10 cellular contexts compared by ENCODE assay signal in genomic region chr19:46404884-46405658, GRCh38. TPM values are rescaled to one million over a fixed set of nuclear protein-coding genes. Genes with fewer than 3 reads are reported as not detected.
DNase-seq lines count a peak whose midpoint lies in the region; ATAC-seq and TF ChIP-seq lines count a peak whose summit lies in the region.
"Had no signal": no experiment of that assay in that cellular context is flagged by ENCODE, and none has a peak within 500 bp of the region (broad histone marks: within the 10 kb centered on the region; RNA-seq: fewer than 3 reads in every experiment).

No MANE protein-coding gene starts in this region.

- TF ChIP-seq CTCF in AG09309 (IDR thresholded peaks at IDR 0.05; ENCODE audit: control insufficient read depth, insufficient read depth, low read depth, low read length, missing control alignments) (peak; percentile 7), IMR-90 (conservative IDR thresholded peaks at IDR 0.05; ENCODE audit: low read depth, low read length) (no peak), esophagus squamous epithelium (IDR thresholded peaks at IDR 0.05) (no peak), nephron (IDR thresholded peaks at IDR 0.05; ENCODE audit: unreplicated experiment in 3 of 3) (peak; percentile 39 to 43 (median 42))

- H4K8ac ChIP-seq in IMR-90 (ENCODE audit: low read depth in 2 of 2, low read length in 2 of 2): peak overlapping the region; percentile 75 to 84; a peak in 2 of 4 replicates

- WGBS in IMR-90 (ENCODE audit: extremely low coverage in 2 of 2, insufficient read length in 1 of 2), 2 experiments: 72% methylated on average over 16 of the region's 44 CpGs; no CpG with 5 or more reads in 1 of the 2 experiments
- 39 to 50% methylated on average over 32 to 34 of the region's 44 CpGs for WGBS in esophagus squamous epithelium, 2 donors

- no peak overlapping the region for H3K14ac ChIP-seq in IMR-90 (replicated peaks; ENCODE audit: low read depth, low read length)

- H3K9ac ChIP-seq in IMR-90 (ENCODE audit: low read depth, low read length): no peak overlapping the region

- H3K27ac ChIP-seq in IMR-90 (ENCODE audit: insufficient read depth, low read length): no peak overlapping the region
- peak overlapping the region in 3 of 4 donors; percentile 2 to 52 (median 50) for H3K27ac ChIP-seq in esophagus squamous epithelium

- no peak overlapping the region for H3K56ac ChIP-seq in IMR-90 (ENCODE audit: extremely low read depth, insufficient read depth, low read length)

- no peak overlapping the region for H2AK9ac ChIP-seq in IMR-90 (replicated peaks; ENCODE audit: low read depth, low read length, poor library complexity)

- H3K27me3 Mint-ChIP-seq in nephron (ENCODE audit: low read depth): no peaks in the 10 kb centered on the region

- no peak overlapping the region for H3K18ac ChIP-seq in IMR-90 (ENCODE audit: low read depth, low read length)

- H3K4me3 Mint-ChIP-seq in nephron: peak overlapping the region; percentile 85 to 90 (median 88)

- no TSS peak for BruUV-seq in IMR-90 (replicated peaks; lab: Mats Ljungman, UMichigan)

- POLR2A ChIA-PET in IMR-90 (lab: Charles Lee; ENCODE audit: unreplicated experiment): no interaction called here

- H4K20me1 ChIP-seq in IMR-90 (ENCODE audit: insufficient read depth, low read length): no peaks in the 10 kb centered on the region; the same call in 1 of the 2 replicates

- no peak overlapping the region; the same call in 1 of the 2 replicates for H4K5ac ChIP-seq in IMR-90 (ENCODE audit: low read depth, low read length)

- in situ Hi-C loops in IMR-90 (cut with MboI; ENCODE audit: low sequenced_read_pairs): loop anchor here (5.0 kb wide), 1 partner anchor 82 kb away; no protein-coding TSS in a partner anchor

- no peak for TF ChIP-seq RAD21 in IMR-90 (IDR thresholded peaks at IDR 0.05; ENCODE audit: low read length)

- H2BK15ac ChIP-seq in IMR-90 (ENCODE audit: low read depth, low read length): no peak overlapping the region

- H3K9me3 Mint-ChIP-seq in nephron: no peaks in the 10 kb centered on the region
- H3K9me3 Mint-ChIP-seq: activated T-cell treated with anti-CD3 and anti-CD28 coated beads, Interleukin-2, amount 50 U/mL, for 4 hours had no signal

- dilution Hi-C loops in IMR-90 (cut with HindIII; ENCODE audit: low sequenced_read_pairs, unreplicated experiment): no loop called here

- no peaks in the 10 kb centered on the region for H3K9me3 ChIP-seq in IMR-90 (ENCODE audit: control insufficient read depth, insufficient read depth, low read length)
- no peaks in the 10 kb centered on the region for H3K9me3 ChIP-seq in esophagus squamous epithelium

- CTCF ChIA-PET in IMR-90 (lab: Yijun Ruan, JAX): no interaction called here

- H2AFZ ChIP-seq in IMR-90 (replicated peaks; ENCODE audit: low read length, poor library complexity): peak overlapping the region; percentile 87

- no peak overlapping the region for H2BK20ac ChIP-seq in IMR-90 (ENCODE audit: low read depth, low read length)

- no peak overlapping the region for H4K91ac ChIP-seq in IMR-90 (ENCODE audit: insufficient read depth, low read depth, low read length)

- DNase-seq in AG09309 (ENCODE audit: low read depth): no peak
- DNase-seq in IMR-90: no peak
- no peak for DNase-seq in esophagus squamous epithelium (lab: John Stamatoyannopoulos, UW)
- no peak for DNase-seq in C1 segment of cervical spinal cord (lab: John Stamatoyannopoulos, UW)
- DNase-seq in NCI-H69 (lab: John Stamatoyannopoulos, UW): no peak
- DNase-seq in NCI-H446 treated with DMSO at 0.1 percent for 48 hours (lab: John Stamatoyannopoulos, UW): no peak
- DNase-seq: activated T-cell treated with anti-CD3 and anti-CD28 coated beads, Interleukin-2, amount 50 U/mL, for 4 hours had no signal

- H3K4ac ChIP-seq in IMR-90 (ENCODE audit: low read depth, low read length): no peak overlapping the region

- peak overlapping the region; percentile 93 to 96 (median 96) for H3K27ac Mint-ChIP-seq in nephron

- no peak for TF ChIP-seq POLR2A in IMR-90 (IDR thresholded peaks at IDR 0.05; ENCODE audit: low read depth, low read length)
- TF ChIP-seq POLR2A in esophagus squamous epithelium (IDR thresholded peaks at IDR 0.05): no peak

- peaks cover 62% of the 10 kb centered on the region for H3K4me1 Mint-ChIP-seq in nephron

- peaks cover 2% of the 10 kb centered on the region; the same call in 1 of the 2 replicates for H3K36me3 ChIP-seq in IMR-90 (ENCODE audit: control insufficient read depth, insufficient read depth, low read length)
- H3K36me3 ChIP-seq in esophagus squamous epithelium: no peaks in the 10 kb centered on the region

- no peak overlapping the region for H2BK5ac ChIP-seq in IMR-90 (ENCODE audit: low read depth, low read length, poor library complexity, severe bottlenecking)

- H3K4me1 ChIP-seq in IMR-90 (ENCODE audit: control insufficient read depth, insufficient read depth, low read length) (peaks cover 14% of the 10 kb centered on the region), esophagus squamous epithelium (peaks cover 3 to 46% (median 7%) of the 10 kb centered on the region in 3 donors)

- no peak overlapping the region for H3K4me3 ChIP-seq in AG09309 (ENCODE audit: control insufficient read depth, low read depth, low read length)
- H3K4me3 ChIP-seq in IMR-90 (ENCODE audit: insufficient read depth, low read depth, low read length): no peak overlapping the region
- H3K4me3 ChIP-seq in esophagus squamous epithelium: peak overlapping the region in 3 of 4 donors; percentile 23 to 42 (median 39)

- no peak overlapping the region for H2AK5ac ChIP-seq in IMR-90 (ENCODE audit: low read depth, low read length)

- H3K9me1 ChIP-seq in IMR-90 (ENCODE audit: insufficient read depth, low read length): peaks cover 3% of the 10 kb centered on the region; the same call in 1 of the 2 replicates

- H3K4me2 ChIP-seq in IMR-90 (ENCODE audit: low read depth, low read length): no peak overlapping the region

- H3K23ac ChIP-seq in IMR-90 (ENCODE audit: low read depth, low read length): no peak overlapping the region

- H3K27me3 ChIP-seq in IMR-90 (ENCODE audit: control insufficient read depth, insufficient read depth, low read length) (peaks cover 4% of the 10 kb centered on the region; the same call in 1 of the 2 replicates), esophagus squamous epithelium (peaks cover 0 to 98% (median 4%) of the 10 kb centered on the region in 4 donors)

- peaks cover 5% of the 10 kb centered on the region for H3K36me3 Mint-ChIP-seq in nephron (ENCODE audit: low read depth)

- peaks cover under 1 to 4% of the 10 kb centered on the region in 2 experiments; a peak in 1 of 4 replicates for H3K79me1 ChIP-seq in IMR-90 (ENCODE audit: low read depth in 1 of 2, low read length in 2 of 2)

- intact Hi-C loops in IMR-90 (cut with micrococcal nuclease) (no loop called here), esophagus squamous epithelium (cut with DNase I) (loop anchor here (5.0 kb wide), 1 partner anchor 82 kb away; no protein-coding TSS in a partner anchor)

- H2BK120ac ChIP-seq in IMR-90 (ENCODE audit: low read depth, low read length): no peak overlapping the region

- ATAC-seq in IMR-90 (ENCODE audit: low read depth): no peak
- no peak for ATAC-seq in GM21515 (IDR thresholded peaks at IDR 0.05; ENCODE audit: unreplicated experiment)

TF ChIP-seq in IMR-90, 13 proteins besides CTCF, POLR2A, EP300 and RAD21:
- no peak for TF ChIP-seq NFE2L2 (IDR thresholded peaks at IDR 0.05; ENCODE audit: low read depth, low read length)
- TF ChIP-seq CHD1 (IDR thresholded peaks at IDR 0.05; ENCODE audit: low read depth, low read length): no peak

RNA-seq across cellular contexts. Expression of gene CCDC8, which starts 8.3 kb away (rescaled TPM):
- total RNA-seq in IMR-90 (2012; rRNA removed) (10.2 and 10.3 TPM in 2 replicates), esophagus squamous epithelium (1 to 10 TPM in 1 of 4 donors, under 1 TPM in 3; 0.53 to 1.7 (median 0.62) TPM)
- 8.9 and 9.3 TPM in 2 replicates for polyA plus RNA-seq in IMR-90 (2012; rRNA removed)
- polyA plus RNA-seq in IMR-90 (2012; cell fraction: cytosol; rRNA removed): 5.5 and 8.8 TPM in 2 replicates
- polyA plus RNA-seq in IMR-90 (2012; cell fraction: nucleus; rRNA removed; ENCODE audit: low replicate concordance): 3.7 and 4.1 TPM in 2 replicates

RNA-seq across cellular contexts. Expression of gene PNMA8C, which starts 23.7 kb away (rescaled TPM):
- total RNA-seq in IMR-90 (2012; rRNA removed): under 0.01 and 0.18 TPM in 2 replicates
- polyA plus RNA-seq in IMR-90 (2012; rRNA removed): 0.09 TPM in 1 of 2 replicates, not detected in the other
- polyA plus RNA-seq in IMR-90 (2012; cell fraction: cytosol; rRNA removed): 0.03 TPM in 1 of 2 replicates, not detected in the other
- 0.03 and 0.13 TPM in 2 replicates for polyA plus RNA-seq in IMR-90 (2012; cell fraction: nucleus; rRNA removed; ENCODE audit: low replicate concordance)
- total RNA-seq in esophagus squamous epithelium: not detected
- total RNA-seq: activated T-cell treated with anti-CD3 and anti-CD28 coated beads, Interleukin-2, amount 50 U/mL, for 4 hours; lung microvascular endothelial cell had no signal

RNA-seq across cellular contexts. Expression of gene PPP5C, which starts 58.2 kb away (rescaled TPM):
- total RNA-seq in IMR-90 (2012; rRNA removed) (68.9 and 80.5 TPM in 2 replicates), esophagus squamous epithelium (10 to 100 TPM; 33.8 to 51.3 (median 43.2) TPM)
- 128 and 133 TPM in 2 replicates for polyA plus RNA-seq in IMR-90 (2012; rRNA removed)
- 103 and 109 TPM in 2 replicates for polyA plus RNA-seq in IMR-90 (2012; cell fraction: cytosol; rRNA removed)
- 214 and 279 TPM in 2 replicates for polyA plus RNA-seq in IMR-90 (2012; cell fraction: nucleus; rRNA removed; ENCODE audit: low replicate concordance)

Comparison
In these comparisons a context has a peak if more than half of its experiments do, and no peak if none do; other contexts are left out.
1. H3K4me3 ChIP-seq: peak in esophagus squamous epithelium (3 of 4); none in AG09309 (single experiment) and IMR-90 (single experiment).
2. CTCF ChIP-seq: peak in AG09309 (single experiment) and nephron (3 of 3); none in IMR-90 (single experiment) and esophagus squamous epithelium (0 of 6).